Comparison of ENCODE assay signal across 8 cellular contexts in the genomic region with DNA sequence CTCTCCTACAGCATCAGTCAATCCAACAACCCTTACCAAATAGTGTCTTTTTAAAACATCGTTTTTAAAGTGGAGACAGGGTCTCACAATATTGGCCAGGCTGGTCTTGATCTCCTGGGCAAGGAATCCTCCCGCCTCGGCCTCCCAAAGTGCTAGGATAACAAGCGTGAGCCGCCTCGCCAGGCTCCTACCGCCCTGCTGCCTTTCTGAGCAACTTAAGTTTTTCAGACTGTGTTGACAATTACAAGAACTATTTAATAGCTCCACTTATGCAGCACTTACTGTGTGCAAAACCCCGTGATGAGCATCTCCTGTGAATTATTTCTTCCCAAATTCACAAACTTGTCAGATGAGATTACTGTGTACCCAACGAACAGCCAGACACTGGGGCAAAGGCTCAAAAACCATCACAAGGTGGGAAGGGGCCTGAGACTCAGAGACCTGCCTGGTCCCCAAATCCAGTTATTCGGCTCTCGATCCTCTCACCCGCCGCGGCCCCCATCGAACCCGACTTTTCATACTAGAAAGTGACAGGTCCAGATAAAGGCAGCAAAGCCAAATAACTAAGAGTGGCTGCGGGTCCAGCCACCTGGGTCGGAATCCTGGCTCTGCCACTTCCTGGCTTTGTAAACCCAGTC. TPM values are rescaled to one million over a fixed set of nuclear protein-coding genes. Genes with fewer than 3 reads are reported as not detected.
DNase-seq lines count a peak whose midpoint lies in the region; ATAC-seq, FAIRE-seq and TF ChIP-seq lines count a peak whose summit lies in the region.

No MANE protein-coding gene starts in this region.

- no peaks in the 10 kb centered on the region for H3K27me3 ChIP-seq in SK-N-SH (ENCODE audit: insufficient read depth)
- H3K27me3 ChIP-seq in adipocyte (replicated peaks; ENCODE audit: control insufficient read depth, insufficient read depth, low read length) = no peaks in the 10 kb centered on the region
- no peaks in the 10 kb centered on the region for H3K27me3 ChIP-seq in testis

- intact Hi-C loops in kidney (cut with DNase I) = no loop called here
- intact Hi-C loops in testis (cut with DNase I; ENCODE audit: low total_unique reads) = no loop called here

- H3F3A ChIP-seq in SK-N-SH (replicated peaks; ENCODE audit: insufficient read depth) = peaks cover 59% of the 10 kb centered on the region

- WGBS in SK-N-SH (ENCODE audit: low lambda C conversion rate) = under 1% methylated on average over 18 of the region's 18 CpGs
- WGBS in testis, 2 donors = 0 to 1% methylated on average over 18 of the region's 18 CpGs

- H3K9ac ChIP-seq in SK-N-SH = peak overlapping the region; percentile 99
- H3K9ac ChIP-seq in adipocyte (ENCODE audit: low read length) = peak overlapping the region; percentile 100
- H3K9ac ChIP-seq in kidney (ENCODE audit: low read length in 2 of 2) = peak overlapping the region; percentile 98 to 99

- H2AFZ ChIP-seq in SK-N-SH (ENCODE audit: low read depth) = no peak overlapping the region

- no peak for TF ChIP-seq POLR2A in testis (IDR thresholded peaks at IDR 0.05)

- POLR2A ChIA-PET in SK-N-SH (lab: Yijun Ruan, JAX) = interaction anchor here (0.6 to 1.7 kb wide), 7 partner anchors 9 to 161 kb away, joined by 3 to 17 read pairs (median 4); no protein-coding TSS in a partner anchor

- H3K4me1 ChIP-seq in SK-N-SH (ENCODE audit: control insufficient read depth in 1 of 2, insufficient read depth in 2 of 2, low read depth in 1 of 2, low read length in 1 of 2) (peaks cover 14 to 44% of the 10 kb centered on the region in 2 experiments; a peak in 3 of 4 replicates), adipocyte (ENCODE audit: control insufficient read depth, insufficient read depth, low read length) (peaks cover 39% of the 10 kb centered on the region), kidney (ENCODE audit: control insufficient read depth in 1 of 2, insufficient read depth in 1 of 2, low read depth in 1 of 2, low read length in 2 of 2) (peaks cover 11 to 20% of the 10 kb centered on the region in 2 donors), testis (peaks cover 27% of the 10 kb centered on the region)

- TF ChIP-seq CTCF in SK-N-SH (IDR thresholded peaks at IDR 0.05) (no peak), kidney (IDR thresholded peaks at IDR 0.05; ENCODE audit: borderline replicate concordance, extremely low read depth, insufficient read depth) (no peak), testis (IDR thresholded peaks at IDR 0.05) (no peak)

- no peaks in the 10 kb centered on the region for H3K9me2 ChIP-seq in SK-N-SH

- H3K4me3 ChIP-seq in SK-N-SH (ENCODE audit: low read depth in 2 of 2, low read length in 1 of 2) = peak overlapping the region; percentile 93 to 99
- peak overlapping the region; percentile 99 for H3K4me3 ChIP-seq in adipocyte (ENCODE audit: low read length)
- H3K4me3 ChIP-seq in kidney (ENCODE audit: low read length in 2 of 2) = peak overlapping the region; percentile 97 to 100
- H3K4me3 ChIP-seq in testis = peak overlapping the region; percentile 82 to 83

- TF ChIP-seq EP300 in SK-N-SH (IDR thresholded peaks at IDR 0.05; ENCODE audit: borderline replicate concordance in 1 of 2, low read depth in 1 of 2, low read length in 1 of 2) = no peak

- peak overlapping the region; percentile 74 to 92 for H3K27ac ChIP-seq in SK-N-SH (ENCODE audit: low read depth in 2 of 2, low read length in 1 of 2)
- peak overlapping the region; percentile 81 to 90 for H3K27ac ChIP-seq in kidney (ENCODE audit: low read depth in 2 of 2, low read length in 2 of 2)
- peak overlapping the region; percentile 53 to 91 for H3K27ac ChIP-seq in testis

- peak overlapping the region; percentile 91 for H3K4me2 ChIP-seq in SK-N-SH

- H3K79me2 ChIP-seq in SK-N-SH (ENCODE audit: insufficient read depth) = peaks cover 38% of the 10 kb centered on the region

- H3K9me3 ChIP-seq in SK-N-SH (no peaks in the 10 kb centered on the region), adipocyte (ENCODE audit: control insufficient read depth, low read length) (no peaks in the 10 kb centered on the region), kidney (ENCODE audit: control insufficient read depth in 1 of 2, low read length in 2 of 2) (no peaks in the 10 kb centered on the region), testis (no peaks in the 10 kb centered on the region)

- TF ChIP-seq RAD21 in SK-N-SH (IDR thresholded peaks at IDR 0.05; ENCODE audit: low read length) = no peak

- CTCF ChIA-PET in SK-N-SH (lab: Yijun Ruan, JAX) = interaction anchor here (1.0 to 3.7 kb wide), 5 partner anchors 10 to 121 kb away, joined by 3 to 26 read pairs (median 4); no protein-coding TSS in a partner anchor

- H3K36me3 ChIP-seq in SK-N-SH (replicated peaks in 1 of 2; ENCODE audit: control insufficient read depth in 1 of 2, insufficient read depth in 2 of 2, low read length in 1 of 2) = peaks cover 32 to 33% of the 10 kb centered on the region in 2 experiments
- H3K36me3 ChIP-seq in adipocyte (ENCODE audit: control insufficient read depth, insufficient read depth, low read length, severe bottlenecking) = peaks cover 30% of the 10 kb centered on the region
- peaks cover 15 to 18% of the 10 kb centered on the region in 2 donors for H3K36me3 ChIP-seq in kidney (ENCODE audit: control insufficient read depth in 1 of 2, insufficient read depth in 2 of 2, low read length in 2 of 2)
- no peaks in the 10 kb centered on the region for H3K36me3 ChIP-seq in testis (ENCODE audit: low read depth, missing control alignments)

- peaks cover 39% of the 10 kb centered on the region for H4K20me1 ChIP-seq in SK-N-SH (ENCODE audit: insufficient read depth)

- no peak for FAIRE-seq in kidney (lab: Jason Lieb, UNC)

- DNase-seq in SK-N-SH = no peak
- peak; percentile 46 for DNase-seq in adipocyte (ENCODE audit: low read depth)
- peak; percentile 83 for DNase-seq in kidney
- DNase-seq in testis = no peak
- DNase-seq in cerebellum (ENCODE audit: low spot score) = no peak
- DNase-seq in cerebellar cortex (ENCODE audit: low spot score) = no peak

- ATAC-seq in SK-N-SH treated with all-trans-retinoic acid at 6 μM for 48 hours (no peak), GM18517 (IDR thresholded peaks at IDR 0.05; ENCODE audit: unreplicated experiment) (no peak)

TF ChIP-seq in SK-N-SH, 30 proteins besides CTCF, POLR2A, EP300 and RAD21 (continues in another document):
- TF ChIP-seq MXI1 (IDR thresholded peaks at IDR 0.05; ENCODE audit: low read depth, low read length) = no peak

TF ChIP-seq in SK-N-SH treated with all-trans-retinoic acid at 6 μM for 48 hours, 23 proteins besides CTCF, POLR2A, EP300 and RAD21:
- TF ChIP-seq PPARA (CRISPR knock-in tag; IDR thresholded peaks at IDR 0.05; ENCODE audit: borderline replicate concordance) = no peak
- TF ChIP-seq ZFP3 (CRISPR knock-in tag; IDR thresholded peaks at IDR 0.05) = no peak

RNA-seq across cellular contexts. Expression of a gene that starts 0.6 kb away (rescaled TPM):
- polyA plus RNA-seq in SK-N-SH (2012; rRNA removed) (2,114 and 2,225 TPM in 2 replicates), kidney (ENCODE audit: insufficient read depth, low read depth, low replicate concordance) (1,596 TPM), testis (ENCODE audit: insufficient read depth, low read depth, low replicate concordance) (1,050 TPM)
- polyA plus RNA-seq in SK-N-SH (2012; cell fraction: cytosol; rRNA removed) = 1,690 and 2,536 TPM in 2 replicates
- polyA plus RNA-seq in SK-N-SH (2012; cell fraction: nucleus; rRNA removed) = 725 and 988 TPM in 2 replicates
- total RNA-seq in kidney (986 TPM), testis (1,000 to 10,000 TPM; 1,047 to 1,537 TPM), cerebellum (670 TPM)

RNA-seq across cellular contexts. Expression of a gene that starts 0.9 kb away (rescaled TPM):
- polyA plus RNA-seq in SK-N-SH (2012; rRNA removed) (14.1 and 14.8 TPM in 2 replicates), kidney (ENCODE audit: insufficient read depth, low read depth, low replicate concordance) (37.2 TPM), testis (ENCODE audit: insufficient read depth, low read depth, low replicate concordance) (47.6 TPM)
- 6.1 and 8.8 TPM in 2 replicates for polyA plus RNA-seq in SK-N-SH (2012; cell fraction: cytosol; rRNA removed)
- polyA plus RNA-seq in SK-N-SH (2012; cell fraction: nucleus; rRNA removed) = 42.4 and 44.9 TPM in 2 replicates
- total RNA-seq in kidney (23.3 TPM), testis (10 to 100 TPM; 31.2 to 43.1 TPM), cerebellum (9.8 TPM)

RNA-seq across cellular contexts. Expression of a gene that starts 3.5 kb away (rescaled TPM):
- polyA plus RNA-seq in SK-N-SH (2012; rRNA removed) (0.44 TPM in 1 of 2 replicates, not detected in the other), kidney (ENCODE audit: insufficient read depth, low read depth, low replicate concordance) (0.41 TPM), testis (ENCODE audit: insufficient read depth, low read depth, low replicate concordance) (2.2 TPM)
- 0.03 TPM in 1 of 2 replicates, not detected in the other for polyA plus RNA-seq in SK-N-SH (2012; cell fraction: cytosol; rRNA removed)
- 0.13 and 0.17 TPM in 2 replicates for polyA plus RNA-seq in SK-N-SH (2012; cell fraction: nucleus; rRNA removed)
- total RNA-seq in kidney (15.9 TPM), testis (1 to 10 TPM in 1 of 2 donors, under 1 TPM in 1; 0.99 to 1.6 TPM), cerebellum (not detected)

RNA-seq across cellular contexts. Expression of a gene that starts 11.9 kb away (rescaled TPM):
- polyA plus RNA-seq in SK-N-SH (2012; rRNA removed) (not detected in 2 replicates), kidney (ENCODE audit: insufficient read depth, low read depth, low replicate concordance) (not detected), testis (ENCODE audit: insufficient read depth, low read depth, low replicate concordance) (145 TPM)
- polyA plus RNA-seq in SK-N-SH (2012; cell fraction: cytosol; rRNA removed) = not detected in 2 replicates
- polyA plus RNA-seq in SK-N-SH (2012; cell fraction: nucleus; rRNA removed) = not detected in 2 replicates
- total RNA-seq in kidney (not detected), testis (100 to 1,000 TPM in 1 of 2 donors, 10 to 100 TPM in 1; 72.6 to 147 TPM), cerebellum (not detected)

RNA-seq across cellular contexts. Expression of a gene that starts 18.8 kb away (rescaled TPM):
- polyA plus RNA-seq in SK-N-SH (2012; rRNA removed) = 7.8 and 12.6 TPM in 2 replicates
- polyA plus RNA-seq in SK-N-SH (2012; cell fraction: cytosol; rRNA removed) = 7.3 and 10.3 TPM in 2 replicates
- polyA plus RNA-seq in SK-N-SH (2012; cell fraction: nucleus; rRNA removed) = 8.6 and 13.4 TPM in 2 replicates
- total RNA-seq in kidney = 14.5 TPM
- polyA plus RNA-seq in kidney (ENCODE audit: insufficient read depth, low read depth, low replicate concordance) = 20.4 TPM
- 10 to 100 TPM; 48.9 to 51.0 TPM for total RNA-seq in testis
- 30.4 TPM for polyA plus RNA-seq in testis (ENCODE audit: insufficient read depth, low read depth, low replicate concordance)
- 3.2 TPM for total RNA-seq in cerebellum

Comparison
In these comparisons a context has a peak if more than half of its experiments do, and no peak if none do; other contexts are left out.
1. DNase-seq: peak in adipocyte (single experiment) and kidney (single experiment); none in SK-N-SH (single experiment), testis (single experiment), cerebellum (single experiment) and cerebellar cortex (single experiment).
2. Peak in every context shown above with its lines, with median percentiles within 50 percentile points of each other: H3K27ac ChIP-seq, H3K4me3 ChIP-seq and H3K9ac ChIP-seq.